In genomic region chr5:1009359-1010180, GRCh38 we compare ENCODE assay signal across 11 cellular contexts. TPM values are rescaled to one million over a fixed set of nuclear protein-coding genes. Genes with fewer than 3 reads are reported as not detected.
DNase-seq lines count a peak whose midpoint lies in the region; ATAC-seq and TF ChIP-seq lines count a peak whose summit lies in the region.
"Had no signal": no experiment of that assay in that cellular context is flagged by ENCODE, and none has a peak within 500 bp of the region (broad histone marks: within the 10 kb centered on the region; RNA-seq: fewer than 3 reads in every experiment).

No MANE protein-coding gene starts in this region.

- H3K4me1 ChIP-seq in gastrocnemius medialis: peaks cover 0 to 6% of the 10 kb centered on the region in 2 donors

- peaks cover 7% of the 10 kb centered on the region for H3K4me1 Mint-ChIP-seq in activated CD4-positive, alpha-beta memory T cell treated with anti-CD3 and anti-CD28 coated beads for 36 hours (ENCODE audit: low read depth)

- H3K4me3 Mint-ChIP-seq in activated CD4-positive, alpha-beta memory T cell treated with anti-CD3 and anti-CD28 coated beads for 36 hours: peak overlapping the region; percentile 47

- no peaks in the 10 kb centered on the region for H3K36me3 Mint-ChIP-seq in activated CD4-positive, alpha-beta memory T cell treated with anti-CD3 and anti-CD28 coated beads for 36 hours

- TF ChIP-seq POLR2A in gastrocnemius medialis (IDR thresholded peaks at IDR 0.05): no peak

- intact Hi-C loops in activated CD4-positive, alpha-beta memory T cell treated with anti-CD3 and anti-CD28 coated beads for 36 hours (cut with micrococcal nuclease): loop anchor here (1.0 to 2.0 kb wide), 2 partner anchors 85 to 131 kb away; no protein-coding TSS in a partner anchor
- intact Hi-C loops in gastrocnemius medialis (cut with DNase I; ENCODE audit: low total_unique reads): no loop called here

- no peak overlapping the region for H3K27ac Mint-ChIP-seq in activated CD4-positive, alpha-beta memory T cell treated with anti-CD3 and anti-CD28 coated beads for 36 hours

- peaks cover 49% of the 10 kb centered on the region for H3K27me3 Mint-ChIP-seq in activated CD4-positive, alpha-beta memory T cell treated with anti-CD3 and anti-CD28 coated beads for 36 hours

- no peaks in the 10 kb centered on the region for H3K36me3 ChIP-seq in gastrocnemius medialis

- CTCF ChIA-PET in activated CD4-positive, alpha-beta memory T cell treated with anti-CD3 and anti-CD28 coated beads for 36 hours (lab: Charles Lee): interaction anchor here (0.9 to 3.2 kb wide), 7 partner anchors 14 to 339 kb away, joined by 3 to 11 read pairs (median 5); no protein-coding TSS in a partner anchor

- TF ChIP-seq CTCF in gastrocnemius medialis (IDR thresholded peaks at IDR 0.05 in 4 of 5, conservative IDR thresholded peaks at IDR 0.05 in 1 of 5): no peak

- ATAC-seq in gastrocnemius medialis (no peak), HG02870 (IDR thresholded peaks at IDR 0.05; ENCODE audit: unreplicated experiment) (no peak)

- no peak overlapping the region for H3K27ac ChIP-seq in gastrocnemius medialis
- H3K27ac ChIP-seq: 22Rv1, HL-60 had no signal

- POLR2A ChIA-PET in activated CD4-positive, alpha-beta memory T cell treated with anti-CD3 and anti-CD28 coated beads for 36 hours (lab: Charles Lee): no interaction called here

- no peaks in the 10 kb centered on the region for H3K9me3 Mint-ChIP-seq in activated CD4-positive, alpha-beta memory T cell treated with anti-CD3 and anti-CD28 coated beads for 36 hours

- peak; percentile 51 for DNase-seq in DMS53 (lab: John Stamatoyannopoulos, UW)
- no peak for DNase-seq in DMS53 treated with DMSO at 0.1 percent for 48 hours (lab: John Stamatoyannopoulos, UW; ENCODE audit: unreplicated experiment)
- no peak for DNase-seq in activated CD4-positive, alpha-beta memory T cell treated with anti-CD3 and anti-CD28 coated beads for 36 hours
- peak in 1 of 2 donors; percentile 5 for DNase-seq in gastrocnemius medialis
- no peak for DNase-seq in NCI-H1048 (lab: John Stamatoyannopoulos, UW)
- no peak for DNase-seq in SIG-M5 (lab: John Stamatoyannopoulos, UW)
- DNase-seq: cerebellar nuclear complex had no signal

- H3K27me3 ChIP-seq in gastrocnemius medialis: peaks cover 28 to 43% (median 32%) of the 10 kb centered on the region in 3 donors

- in situ Hi-C loops in gastrocnemius medialis (cut with MboI; ENCODE audit: low sequenced_read_pairs in 4 of 4): loop anchor here in 1 of 4 donors (25.0 kb wide), 1 partner anchor 128 kb away; no protein-coding TSS in a partner anchor

- H3K4me3 ChIP-seq in iPS-11a (ENCODE audit: low read depth, low read length) (peak overlapping the region; percentile 4), gastrocnemius medialis (peak overlapping the region in 3 of 4 donors; percentile 25 to 37 (median 35))

- no peaks in the 10 kb centered on the region for H3K9me3 ChIP-seq in gastrocnemius medialis

RNA-seq across cellular contexts. Expression of gene NKD2, which starts 1.0 kb away (rescaled TPM):
- total RNA-seq in activated CD4-positive, alpha-beta memory T cell treated with anti-CD3 and anti-CD28 coated beads for 36 hours: 1 to 10 TPM in 1 of 2 experiments, under 1 TPM in 1; 0.41 to 1.1 TPM
- total RNA-seq in gastrocnemius medialis: not detected
